ENCODE assay signal across 16 cellular contexts in the genomic region with DNA sequence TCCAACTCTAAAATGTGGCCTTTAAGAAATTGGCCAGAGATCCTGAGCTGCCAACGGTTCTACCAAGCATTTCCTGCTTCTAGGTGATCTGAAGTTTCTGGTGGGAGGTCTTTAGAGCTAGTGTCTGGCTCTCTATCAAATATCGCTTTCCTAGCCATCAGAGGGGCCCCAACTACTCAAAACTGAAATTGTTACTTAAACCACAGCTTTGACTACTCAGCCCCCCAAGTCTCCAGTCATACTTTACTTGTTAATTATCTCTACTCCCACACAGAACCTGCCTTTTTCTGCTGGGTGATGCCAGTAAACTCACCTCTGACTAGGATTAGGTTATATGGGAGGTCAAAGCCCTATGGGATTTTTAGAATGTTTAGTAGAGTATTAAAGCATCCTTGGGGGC.
DNase-seq lines count a peak whose midpoint lies in the region; ATAC-seq and TF ChIP-seq lines count a peak whose summit lies in the region.
"Had no signal": no experiment of that assay in that cellular context is flagged by ENCODE, and none has a peak within 500 bp of the region (broad histone marks: within the 10 kb centered on the region; RNA-seq: fewer than 3 reads in every experiment).

No MANE protein-coding gene starts in this region.

- no peak for TF ChIP-seq CTCF in mucosa of descending colon (IDR thresholded peaks at IDR 0.05)

- no peaks in the 10 kb centered on the region for H3K9me3 Mint-ChIP-seq in activated CD4-positive, alpha-beta T cell treated with anti-CD3 and anti-CD28 coated beads for 36 hours (ENCODE audit: low read depth)
- H3K9me3 Mint-ChIP-seq in activated CD8-positive, alpha-beta T cell treated with anti-CD3 and anti-CD28 coated beads, Interleukin-2, amount 10 ng/mL, durations not matched to agents 7 days and 5 days (ENCODE audit: insufficient read depth) = no peaks in the 10 kb centered on the region

- no peaks in the 10 kb centered on the region for H3K36me3 ChIP-seq in mucosa of descending colon (ENCODE audit: low read depth)

- peaks cover 18% of the 10 kb centered on the region for H3K27me3 Mint-ChIP-seq in activated CD4-positive, alpha-beta T cell treated with anti-CD3 and anti-CD28 coated beads for 36 hours
- H3K27me3 Mint-ChIP-seq in activated CD8-positive, alpha-beta T cell treated with anti-CD3 and anti-CD28 coated beads, Interleukin-2, amount 10 ng/mL, durations not matched to agents 7 days and 5 days (ENCODE audit: low read depth) = no peaks in the 10 kb centered on the region

- DNase-seq in activated CD4-positive, alpha-beta T cell treated with anti-CD3 and anti-CD28 coated beads for 36 hours = peak; percentile 19
- DNase-seq in activated CD4-positive, alpha-beta T cell treated with anti-CD3 and anti-CD28 coated beads, Interleukin-2, amount 50 U/mL, for 4 hours = no peak
- peak; percentile 17 for DNase-seq in stimulated activated CD4-positive, alpha-beta T cell treated with anti-CD3 and anti-CD28 coated beads, Interleukin-1b, Interleukin-23, amount 100 ng/mL, for 48 hours
- DNase-seq in stimulated activated CD4-positive, alpha-beta T cell treated with anti-CD3 and anti-CD28 coated beads, Interleukin-2, amount 100 ng/mL, for 24 hours = no peak
- no peak for DNase-seq in activated CD8-positive, alpha-beta T cell treated with anti-CD3 and anti-CD28 coated beads, Interleukin-2, amount 10 ng/mL, durations not matched to agents 7 days and 5 days
- peak; percentile 36 for DNase-seq in stimulated activated naive CD8-positive, alpha-beta T cell treated with anti-CD3 and anti-CD28 coated beads, Interleukin-15, Interleukin-2, amounts not matched to agents 100 U/mL and 50 U/mL, for 24 hours
- DNase-seq in RKO (ENCODE audit: low spot score) (no peak), mucosa of descending colon (no peak)
- DNase-seq: DMS153, GM23248, NCI-H1048, NCI-H446 treated with DMSO at 0.1 percent for 48 hours, NCI-H748 treated with DMSO at 0.1 percent for 48 hours, Right ventricle myocardium superior had no signal

- no peak overlapping the region for H3K4me3 Mint-ChIP-seq in activated CD4-positive, alpha-beta T cell treated with anti-CD3 and anti-CD28 coated beads for 36 hours
- no peak overlapping the region for H3K4me3 Mint-ChIP-seq in activated CD8-positive, alpha-beta T cell treated with anti-CD3 and anti-CD28 coated beads, Interleukin-2, amount 10 ng/mL, durations not matched to agents 7 days and 5 days

- H3K4me3 ChIP-seq in mucosa of descending colon = no peak overlapping the region
- H3K4me3 ChIP-seq: GM23248 had no signal

- no peak overlapping the region for H3K27ac Mint-ChIP-seq in activated CD4-positive, alpha-beta T cell treated with anti-CD3 and anti-CD28 coated beads for 36 hours
- no peak overlapping the region for H3K27ac Mint-ChIP-seq in activated CD8-positive, alpha-beta T cell treated with anti-CD3 and anti-CD28 coated beads, Interleukin-2, amount 10 ng/mL, durations not matched to agents 7 days and 5 days

- H3K4me1 Mint-ChIP-seq in activated CD4-positive, alpha-beta T cell treated with anti-CD3 and anti-CD28 coated beads for 36 hours = peaks cover 21% of the 10 kb centered on the region
- H3K4me1 Mint-ChIP-seq in activated CD8-positive, alpha-beta T cell treated with anti-CD3 and anti-CD28 coated beads, Interleukin-2, amount 10 ng/mL, durations not matched to agents 7 days and 5 days (ENCODE audit: low read depth) = peaks cover 22% of the 10 kb centered on the region

- intact Hi-C loops in activated CD4-positive, alpha-beta T cell treated with anti-CD3 and anti-CD28 coated beads for 36 hours (cut with DNase I, micrococcal nuclease) = no loop called here
- intact Hi-C loops in mucosa of descending colon (cut with DNase I, micrococcal nuclease) = no loop called here

- POLR2A ChIA-PET in activated CD4-positive, alpha-beta T cell treated with anti-CD3 and anti-CD28 coated beads for 36 hours (lab: Charles Lee) = interaction anchor here (0.7 kb wide), 1 partner anchor 145 kb away, joined by 3 read pairs; no protein-coding TSS in a partner anchor
- POLR2A ChIA-PET in activated CD8-positive, alpha-beta T cell treated with anti-CD3 and anti-CD28 coated beads, Interleukin-2, amount 10 ng/mL, durations not matched to agents 7 days and 5 days (lab: Charles Lee) = no interaction called here

- peak; percentile 87 for ATAC-seq in activated CD4-positive, alpha-beta T cell treated with anti-CD3 and anti-CD28 coated beads for 36 hours
- ATAC-seq in activated CD8-positive, alpha-beta T cell treated with anti-CD3 and anti-CD28 coated beads, Interleukin-2, amount 10 ng/mL, durations not matched to agents 7 days and 5 days = peak; percentile 27
- ATAC-seq in stimulated activated naive CD8-positive, alpha-beta T cell treated with anti-CD3 and anti-CD28 coated beads, Interleukin-15, Interleukin-2, amounts not matched to agents 100 U/mL and 50 U/mL, for 24 hours = peak; percentile 94
- no peak for ATAC-seq in mucosa of descending colon
- ATAC-seq: HCT116, Panc1 had no signal

- H3K36me3 Mint-ChIP-seq in activated CD4-positive, alpha-beta T cell treated with anti-CD3 and anti-CD28 coated beads for 36 hours (ENCODE audit: low read depth) = no peaks in the 10 kb centered on the region
- no peaks in the 10 kb centered on the region for H3K36me3 Mint-ChIP-seq in activated CD8-positive, alpha-beta T cell treated with anti-CD3 and anti-CD28 coated beads, Interleukin-2, amount 10 ng/mL, durations not matched to agents 7 days and 5 days (ENCODE audit: low read depth)

- H3K9me3 ChIP-seq in mucosa of descending colon = no peaks in the 10 kb centered on the region

- H3K4me1 ChIP-seq in mucosa of descending colon (ENCODE audit: low read depth) = no peaks in the 10 kb centered on the region

- CTCF ChIA-PET in activated CD4-positive, alpha-beta T cell treated with anti-CD3 and anti-CD28 coated beads for 36 hours (lab: Charles Lee) = interaction anchor here (1.1 to 1.4 kb wide), 5 partner anchors 9 to 451 kb away, joined by 3 to 16 read pairs (median 3); no protein-coding TSS in a partner anchor
- CTCF ChIA-PET in activated CD8-positive, alpha-beta T cell treated with anti-CD3 and anti-CD28 coated beads, Interleukin-2, amount 10 ng/mL, durations not matched to agents 7 days and 5 days (lab: Charles Lee) = interaction anchor here (0.8 to 3.0 kb wide), 3 partner anchors 9 to 107 kb away, joined by 4 to 12 read pairs (median 4); no protein-coding TSS in a partner anchor

Comparison
In these comparisons a context has a peak if more than half of its experiments do, and no peak if none do; other contexts are left out.
1. DNase-seq: peak in activated CD4-positive, alpha-beta T cell treated with anti-CD3 and anti-CD28 coated beads for 36 hours (single experiment), stimulated activated CD4-positive, alpha-beta T cell treated with anti-CD3 and anti-CD28 coated beads, Interleukin-1b, Interleukin-23, amount 100 ng/mL, for 48 hours (single experiment) and stimulated activated naive CD8-positive, alpha-beta T cell treated with anti-CD3 and anti-CD28 coated beads, Interleukin-15, Interleukin-2, amounts not matched to agents 100 U/mL and 50 U/mL, for 24 hours (single experiment); none in activated CD4-positive, alpha-beta T cell treated with anti-CD3 and anti-CD28 coated beads, Interleukin-2, amount 50 U/mL, for 4 hours (0 of 2), stimulated activated CD4-positive, alpha-beta T cell treated with anti-CD3 and anti-CD28 coated beads, Interleukin-2, amount 100 ng/mL, for 24 hours (0 of 2), activated CD8-positive, alpha-beta T cell treated with anti-CD3 and anti-CD28 coated beads, Interleukin-2, amount 10 ng/mL, durations not matched to agents 7 days and 5 days (single experiment), RKO (single experiment) and mucosa of descending colon (0 of 3).